Comparison of ENCODE assay signal across 20 cellular contexts in genomic region chr10:36280886-36281499, GRCh38.
"Had no signal": no experiment of that assay in that cellular context is flagged by ENCODE, and none has a peak within 500 bp of the region (broad histone marks: within the 10 kb centered on the region; RNA-seq: fewer than 3 reads in every experiment).

No MANE protein-coding gene starts in this region.

- H3K4me1 ChIP-seq: foreskin keratinocyte, parathyroid adenoma, tibial artery had no signal

- H3K4me3 ChIP-seq: cardiac muscle cell, hepatocyte, tibial artery had no signal

- H3K27me3 ChIP-seq: cardiac muscle cell, foreskin keratinocyte, hepatocyte, neutrophil, tibial artery had no signal

- H3K9ac ChIP-seq: parathyroid adenoma had no signal

- H3K79me2 ChIP-seq: hepatocyte, parathyroid adenoma had no signal

- H3K27ac ChIP-seq: foreskin keratinocyte, neutrophil, parathyroid adenoma, tibial artery had no signal

- ATAC-seq: activated T-helper 17 cell treated with anti-CD3 and anti-CD28 coated beads, Interleukin-2, amount 50 U/mL, for 72 hours; foreskin keratinocyte; left ventricle myocardium superior; natural killer cell treated with Interleukin-12 subunit alpha and Interleukin-12 subunit beta and Interleukin-15 and Interleukin-18, amount 100 ng/mL, for 72 hours; right cardiac atrium; stimulated activated naive CD8-positive, alpha-beta T cell treated with anti-CD3 and anti-CD28 coated beads, Interleukin-15, amount 100 ng/mL, for 72 hours; WTC11 had no signal

- H3K36me3 ChIP-seq: cardiac muscle cell, neutrophil, tibial artery had no signal

- H3K4me2 ChIP-seq: hepatocyte had no signal

- DNase-seq: activated naive CD4-positive, alpha-beta T cell; activated T-cell treated with anti-CD3 and anti-CD28 coated beads, Interleukin-2, amount 50 U/mL, for 24 hours; amniotic stem cell; dermis blood vessel endothelial cell; effector CD8-positive, alpha-beta T cell; erythroblast; left ventricle myocardium superior; stimulated activated CD4-positive, alpha-beta T cell treated with anti-CD3 and anti-CD28 coated beads, Interleukin-12 subunit alpha, Interleukin-12 subunit beta, amount 100 ng/mL, for 4 hours; stimulated activated CD4-positive, alpha-beta T cell treated with anti-CD3 and anti-CD28 coated beads, Interleukin-4, amount 100 ng/mL, for 4 hours; stimulated activated naive CD8-positive, alpha-beta T cell treated with anti-CD3 and anti-CD28 coated beads, Interleukin-15, amount 100 ng/mL, for 72 hours; tibial artery had no signal

- H3K9me3 ChIP-seq: neutrophil, tibial artery had no signal

- H2AFZ ChIP-seq: hepatocyte, parathyroid adenoma had no signal
